Comparison of ENCODE assay signal across 8 cellular contexts in the genomic region with DNA sequence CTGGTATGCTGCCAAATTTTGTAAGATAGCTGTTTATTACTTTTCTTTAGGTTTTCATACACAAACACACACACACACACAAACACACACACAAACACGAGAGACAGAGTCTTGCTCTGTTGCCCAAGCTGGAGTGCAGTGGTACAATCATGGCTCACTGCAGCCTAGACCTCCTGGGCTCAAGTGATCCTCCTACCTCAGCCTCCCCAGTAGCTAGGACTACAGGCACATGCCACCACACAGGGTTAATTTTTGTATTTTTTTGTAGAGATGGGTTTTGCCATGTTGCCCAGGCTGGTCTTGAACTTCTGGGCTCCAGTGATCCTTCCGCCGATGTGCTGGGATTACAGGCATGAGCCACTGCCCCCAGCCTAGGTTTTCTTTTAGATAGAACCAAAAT. TPM values are rescaled to one million over a fixed set of nuclear protein-coding genes. Genes with fewer than 3 reads are reported as not detected.
"Had no signal": no experiment of that assay in that cellular context is flagged by ENCODE, and none has a peak within 500 bp of the region (broad histone marks: within the 10 kb centered on the region; RNA-seq: fewer than 3 reads in every experiment).

No MANE protein-coding gene starts in this region.

RNA-seq across cellular contexts. Expression of a gene that starts 42.2 kb away (rescaled TPM):
- total RNA-seq: activated naive CD8-positive, alpha-beta T cell treated with anti-CD3 and anti-CD28 coated beads, Interleukin-2, amount 10 ng/mL, durations not matched to agents 7 days and 5 days; gastroesophageal sphincter; left lobe of liver; osteoblast; prostate gland; sciatic nerve; subcutaneous adipose tissue had no signal
- polyA plus RNA-seq: neural cell had no signal
